24 cellular contexts compared by ENCODE assay signal in the genomic region with DNA sequence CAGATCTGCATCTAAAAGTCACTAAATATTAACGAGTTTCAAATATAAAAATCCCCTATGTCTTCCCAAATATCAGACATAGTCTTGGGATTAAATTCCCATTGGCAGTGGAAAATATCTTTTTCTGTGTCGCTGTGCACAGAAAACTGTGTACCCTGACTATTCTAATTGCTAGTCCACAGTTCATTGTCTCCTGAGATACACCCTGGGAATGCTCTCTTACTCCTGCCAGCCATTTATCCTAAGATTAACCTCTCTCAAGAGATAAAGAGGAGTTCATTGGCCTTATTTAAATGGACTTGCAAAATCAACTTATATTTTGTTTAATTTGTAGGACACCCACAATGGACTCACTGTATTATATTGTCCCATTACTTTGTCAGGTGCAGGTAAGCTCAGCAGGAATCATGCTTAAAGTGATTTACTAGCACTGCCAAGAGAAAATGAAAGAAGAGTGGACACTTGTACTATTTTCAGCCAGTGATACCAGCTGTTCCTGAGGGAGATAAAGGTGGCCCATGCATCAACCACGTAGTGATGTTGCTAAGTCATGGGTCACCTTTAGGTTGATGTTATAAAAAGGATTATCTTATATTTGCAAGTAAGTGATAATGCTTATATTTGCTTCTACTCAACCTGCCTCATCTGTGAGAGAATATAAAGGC.
"Had no signal": no experiment of that assay in that cellular context is flagged by ENCODE, and none has a peak within 500 bp of the region (broad histone marks: within the 10 kb centered on the region; RNA-seq: fewer than 3 reads in every experiment).

No MANE protein-coding gene starts in this region.

- H3K27me3 ChIP-seq: adrenal gland, body of pancreas, esophagus muscularis mucosa, foreskin keratinocyte, spleen, suprapubic skin, tibial artery, upper lobe of right lung had no signal

- ATAC-seq: body of pancreas; foreskin keratinocyte; heart left ventricle; lower lobe of right lung; natural killer cell treated with Interleukin-12 subunit alpha and Interleukin-12 subunit beta and Interleukin-15 and Interleukin-18, amount 100 ng/mL, for 72 hours; right cardiac atrium; upper lobe of right lung had no signal

- H3K4me3 ChIP-seq: adrenal gland, body of pancreas, esophagus muscularis mucosa, heart left ventricle, lower lobe of right lung, spleen, suprapubic skin, tibial artery, upper lobe of right lung had no signal

- H3K9me3 ChIP-seq: adrenal gland, body of pancreas, esophagus muscularis mucosa, heart left ventricle, lower lobe of right lung, spleen, suprapubic skin, tibial artery, upper lobe of right lung had no signal

- H3K27ac ChIP-seq: adrenal gland, body of pancreas, esophagus muscularis mucosa, foreskin keratinocyte, heart left ventricle, lower lobe of right lung, spleen, suprapubic skin, tibial artery, upper lobe of right lung had no signal

- H3K36me3 ChIP-seq: adrenal gland, esophagus muscularis mucosa, heart left ventricle, lower lobe of right lung, spleen, suprapubic skin, tibial artery, upper lobe of right lung had no signal

- DNase-seq: activated CD4-positive, alpha-beta T cell treated with anti-CD3 and anti-CD28 coated beads for 4 hours; activated CD4-positive, alpha-beta T cell treated with anti-CD3 and anti-CD28 coated beads, Interleukin-2, amount 50 U/mL, for 4 hours; activated effector memory CD4-positive, alpha-beta T cell treated with Interleukin-2 at 50 U/mL for 16 hours; activated naive CD4-positive, alpha-beta T cell treated with anti-CD3 and anti-CD28 coated beads for 36 hours; activated naive CD8-positive, alpha-beta T cell treated with anti-CD3 and anti-CD28 coated beads for 36 hours; activated T-cell treated with anti-CD3 and anti-CD28 coated beads for 4 hours; adrenal gland; aorta; body of pancreas; dermis blood vessel endothelial cell; effector CD4-positive, alpha-beta T cell; foreskin keratinocyte; heart left ventricle; lower lobe of right lung; mesendoderm; posterior cingulate gyrus; right cardiac atrium; spleen; stimulated activated naive CD4-positive, alpha-beta T cell; tibial artery; upper lobe of right lung had no signal

- H3K4me1 ChIP-seq: adrenal gland, body of pancreas, esophagus muscularis mucosa, foreskin keratinocyte, heart left ventricle, lower lobe of right lung, spleen, suprapubic skin, tibial artery, upper lobe of right lung had no signal
